Comparison of ENCODE assay signal across 15 cellular contexts in genomic region chr10:49138361-49138891, GRCh38. TPM values are rescaled to one million over a fixed set of nuclear protein-coding genes. Genes with fewer than 3 reads are reported as not detected.
DNase-seq lines count a peak whose midpoint lies in the region; ATAC-seq and TF ChIP-seq lines count a peak whose summit lies in the region.
"Had no signal": no experiment of that assay in that cellular context is flagged by ENCODE, and none has a peak within 500 bp of the region (broad histone marks: within the 10 kb centered on the region; RNA-seq: fewer than 3 reads in every experiment).

No MANE protein-coding gene starts in this region.

- peaks cover 19% of the 10 kb centered on the region for H3K4me1 ChIP-seq in ovary (ENCODE audit: insufficient read depth)
- H3K4me1 ChIP-seq: BE2C had no signal

- H3K27me3 ChIP-seq in MG63 (no peaks in the 10 kb centered on the region), ovary (no peaks in the 10 kb centered on the region)
- H3K27me3 ChIP-seq: BE2C, cardiac muscle cell had no signal

- WGBS in ovary, 3 donors: 52 to 67% (median 67%) methylated on average over 7 of the region's 7 CpGs

- H3K27ac ChIP-seq in ovary: peak overlapping the region in 1 of 2 donors; percentile 69
- H3K27ac ChIP-seq: cardiac muscle cell, KMS-11 had no signal

- H3K9me3 ChIP-seq in MG63: no peaks in the 10 kb centered on the region
- no peaks in the 10 kb centered on the region for H3K9me3 ChIP-seq in ovary
- H3K9me3 ChIP-seq: BE2C had no signal

- intact Hi-C loops in ovary (cut with DNase I): no loop called here

- DNase-seq in AG09309 (ENCODE audit: low read depth) (peak; percentile 67), MG63 (peak; percentile 75), fibroblast of villous mesenchyme (ENCODE audit: low read depth) (peak; percentile 37), ovary (peak in 3 of 5 donors; percentile 30 to 47 (median 32)), cerebellum (ENCODE audit: low spot score) (no peak), amygdala (lab: John Stamatoyannopoulos, UW) (no peak)
- DNase-seq in stimulated activated CD4-positive, alpha-beta T cell treated with anti-CD3 and anti-CD28 coated beads, Interleukin-4, amount 100 ng/mL, for 24 hours: no peak
- DNase-seq: activated CD4-positive, alpha-beta T cell treated with anti-CD3 and anti-CD28 coated beads for 1 hour; BE2C; NCI-H2029 had no signal

- H3K36me3 ChIP-seq in MG63: no peaks in the 10 kb centered on the region
- no peaks in the 10 kb centered on the region for H3K36me3 ChIP-seq in ovary
- H3K36me3 ChIP-seq: BE2C, cardiac muscle cell had no signal

- TF ChIP-seq CTCF in AG09309 (IDR thresholded peaks at IDR 0.05; ENCODE audit: control insufficient read depth, insufficient read depth, low read depth, low read length, missing control alignments) (no peak), fibroblast of villous mesenchyme (IDR thresholded peaks at IDR 0.05; ENCODE audit: insufficient read depth, low read depth, low read length) (no peak), ovary (IDR thresholded peaks at IDR 0.05) (no peak)

- no peak for ATAC-seq in HG02678 (IDR thresholded peaks at IDR 0.05; ENCODE audit: unreplicated experiment)

- TF ChIP-seq EP300 in ovary (IDR thresholded peaks at IDR 0.05): no peak

- H3K4me3 ChIP-seq in AG09309 (ENCODE audit: control insufficient read depth, low read depth, low read length): no peak overlapping the region
- no peak overlapping the region for H3K4me3 ChIP-seq in MG63
- no peak overlapping the region for H3K4me3 ChIP-seq in fibroblast of villous mesenchyme (ENCODE audit: low read depth, low read length)
- H3K4me3 ChIP-seq in ovary: no peak overlapping the region
- H3K4me3 ChIP-seq: cardiac muscle cell had no signal

- TF ChIP-seq POLR2A in ovary (IDR thresholded peaks at IDR 0.05): no peak

RNA-seq across cellular contexts. Expression of gene FAM170B, which starts 4.6 kb away (rescaled TPM):
- not detected in 2 replicates for total RNA-seq in MG63 (2014; rRNA removed; shearing (Covaris generic); ENCODE audit: low replicate concordance)
- total RNA-seq in fibroblast of villous mesenchyme (not detected in 2 replicates), ovary (not detected), cerebellum (not detected)
- not detected for polyA plus RNA-seq in ovary
- total RNA-seq: activated T-helper 2 cell treated with anti-CD3 and anti-CD28 coated beads, Interferon-gamma antibody, Interleukin-2, Interleukin-4, amounts not matched to agents 10 μg/mL and 5 μg/mL and 100 μg/mL, durations not matched to agents 14 hours and 24 hours and 36 hours; cardiac muscle cell; epithelial cell of proximal tubule had no signal
- polyA plus RNA-seq: cardiac muscle cell had no signal

RNA-seq across cellular contexts. Expression of gene VSTM4, which starts 23.1 kb away (rescaled TPM):
- 1.7 and 2.8 TPM in 2 replicates for total RNA-seq in MG63 (2014; rRNA removed; shearing (Covaris generic); ENCODE audit: low replicate concordance)
- total RNA-seq in fibroblast of villous mesenchyme: 4.7 and 6.4 TPM in 2 replicates
- 10 to 100 TPM; 17.3 to 68.9 (median 42.9) TPM for total RNA-seq in ovary
- 10 to 100 TPM; 28.3 to 57.1 TPM for polyA plus RNA-seq in ovary
- total RNA-seq in cerebellum: 10.4 TPM

RNA-seq across cellular contexts. Expression of gene TMEM273, which starts 49.8 kb away (rescaled TPM):
- not detected in 2 replicates for total RNA-seq in MG63 (2014; rRNA removed; shearing (Covaris generic); ENCODE audit: low replicate concordance)
- total RNA-seq in fibroblast of villous mesenchyme (not detected in 2 replicates), ovary (10 to 100 TPM in 1 of 7 donors, 1 to 10 TPM in 6; 1.5 to 17.1 (median 4.3) TPM), cerebellum (2.8 TPM)
- 10 to 100 TPM; 17.4 to 25.2 TPM for polyA plus RNA-seq in ovary
- total RNA-seq: cardiac muscle cell, epithelial cell of proximal tubule had no signal
- polyA plus RNA-seq: cardiac muscle cell had no signal

Comparison
In these comparisons a context has a peak if more than half of its experiments do, and no peak if none do; other contexts are left out.
1. DNase-seq: peak in AG09309 (single experiment), MG63 (single experiment), fibroblast of villous mesenchyme (single experiment) and ovary (3 of 5); none in cerebellum (single experiment), stimulated activated CD4-positive, alpha-beta T cell treated with anti-CD3 and anti-CD28 coated beads, Interleukin-4, amount 100 ng/mL, for 24 hours (single experiment) and amygdala (0 of 56).